In genomic region chr20:23493172-23493772, GRCh38 we compare ENCODE assay signal across 2 cellular contexts.
TF ChIP-seq lines count a peak whose summit lies in the region.

No MANE protein-coding gene starts in this region.

TF ChIP-seq in HepG2, 621 proteins besides CTCF, POLR2A, EP300 and RAD21 (continues in another document):
- TF ChIP-seq TP53 (CRISPR knock-in tag; conservative IDR thresholded peaks at IDR 0.05) (no peak), KDM3A (CRISPR knock-in tag; IDR thresholded peaks at IDR 0.05; ENCODE audit: low read depth) (no peak), MEF2D (CRISPR knock-in tag; IDR thresholded peaks at IDR 0.05) (0 out of 2 replicates have a peak, but pooled peaks have one; percentile 15), MED1 (CRISPR knock-in tag; IDR thresholded peaks at IDR 0.05) (peak; percentile 30; the same call in 1 of the 2 replicates), CEBPG (CRISPR knock-in tag; IDR thresholded peaks at IDR 0.05) (peak; percentile 77), SALL1 (CRISPR knock-in tag; IDR thresholded peaks at IDR 0.05) (no peak), CSRNP1 (CRISPR knock-in tag; IDR thresholded peaks at IDR 0.05) (0 out of 2 replicates have a peak, but pooled peaks have one; percentile 22), ZMYM3 (CRISPR knock-in tag; IDR thresholded peaks at IDR 0.05) (peak; percentile 19; the same call in 1 of the 2 replicates), PITX1 (CRISPR knock-in tag; IDR thresholded peaks at IDR 0.05) (0 out of 2 replicates have a peak, but pooled peaks have one; percentile 11), TBX2 (CRISPR knock-in tag; IDR thresholded peaks at IDR 0.05; ENCODE audit: borderline replicate concordance) (peak; percentile 26; the same call in 1 of the 2 replicates), KAT2B (IDR thresholded peaks at IDR 0.05; ENCODE audit: borderline replicate concordance, low read depth, low read length) (no peak), RXRA (CRISPR knock-in tag; IDR thresholded peaks at IDR 0.05) (peak; percentile 55; the same call in 1 of the 2 replicates), RXRB (CRISPR knock-in tag; IDR thresholded peaks at IDR 0.05; ENCODE audit: borderline replicate concordance) (peak; percentile 79), SRY (CRISPR knock-in tag; IDR thresholded peaks at IDR 0.05) (no peak), HOMEZ (CRISPR knock-in tag; IDR thresholded peaks at IDR 0.05; ENCODE audit: low read depth) (no peak), PHF21A (CRISPR knock-in tag; IDR thresholded peaks at IDR 0.05) (0 out of 2 replicates have a peak, but pooled peaks have one; percentile 25), DPF2 (CRISPR knock-in tag; IDR thresholded peaks at IDR 0.05; ENCODE audit: borderline replicate concordance, low read depth) (no peak)
- TF ChIP-seq, protein P1, sequence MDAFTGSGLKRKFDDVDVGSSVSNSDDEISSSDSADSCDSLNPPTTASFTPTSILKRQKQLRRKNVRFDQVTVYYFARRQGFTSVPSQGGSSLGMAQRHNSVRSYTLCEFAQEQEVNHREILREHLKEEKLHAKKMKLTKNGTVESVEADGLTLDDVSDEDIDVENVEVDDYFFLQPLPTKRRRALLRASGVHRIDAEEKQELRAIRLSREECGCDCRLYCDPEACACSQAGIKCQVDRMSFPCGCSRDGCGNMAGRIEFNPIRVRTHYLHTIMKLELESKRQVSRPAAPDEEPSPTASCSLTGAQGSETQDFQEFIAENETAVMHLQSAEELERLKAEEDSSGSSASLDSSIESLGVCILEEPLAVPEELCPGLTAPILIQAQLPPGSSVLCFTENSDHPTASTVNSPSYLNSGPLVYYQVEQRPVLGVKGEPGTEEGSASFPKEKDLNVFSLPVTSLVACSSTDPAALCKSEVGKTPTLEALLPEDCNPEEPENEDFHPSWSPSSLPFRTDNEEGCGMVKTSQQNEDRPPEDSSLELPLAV (CRISPR knock-in tag; conservative IDR thresholded peaks at IDR 0.05; ENCODE audit: low read depth): no peak
- TF ChIP-seq, protein P2, sequence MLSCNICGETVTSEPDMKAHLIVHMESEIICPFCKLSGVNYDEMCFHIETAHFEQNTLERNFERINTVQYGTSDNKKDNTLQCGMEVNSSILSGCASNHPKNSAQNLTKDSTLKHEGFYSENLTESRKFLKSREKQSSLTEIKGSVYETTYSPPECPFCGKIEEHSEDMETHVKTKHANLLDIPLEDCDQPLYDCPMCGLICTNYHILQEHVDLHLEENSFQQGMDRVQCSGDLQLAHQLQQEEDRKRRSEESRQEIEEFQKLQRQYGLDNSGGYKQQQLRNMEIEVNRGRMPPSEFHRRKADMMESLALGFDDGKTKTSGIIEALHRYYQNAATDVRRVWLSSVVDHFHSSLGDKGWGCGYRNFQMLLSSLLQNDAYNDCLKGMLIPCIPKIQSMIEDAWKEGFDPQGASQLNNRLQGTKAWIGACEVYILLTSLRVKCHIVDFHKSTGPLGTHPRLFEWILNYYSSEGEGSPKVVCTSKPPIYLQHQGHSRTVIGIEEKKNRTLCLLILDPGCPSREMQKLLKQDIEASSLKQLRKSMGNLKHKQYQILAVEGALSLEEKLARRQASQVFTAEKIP (CRISPR knock-in tag; IDR thresholded peaks at IDR 0.05; ENCODE audit: borderline replicate concordance): no peak
- TF ChIP-seq, protein P3, sequence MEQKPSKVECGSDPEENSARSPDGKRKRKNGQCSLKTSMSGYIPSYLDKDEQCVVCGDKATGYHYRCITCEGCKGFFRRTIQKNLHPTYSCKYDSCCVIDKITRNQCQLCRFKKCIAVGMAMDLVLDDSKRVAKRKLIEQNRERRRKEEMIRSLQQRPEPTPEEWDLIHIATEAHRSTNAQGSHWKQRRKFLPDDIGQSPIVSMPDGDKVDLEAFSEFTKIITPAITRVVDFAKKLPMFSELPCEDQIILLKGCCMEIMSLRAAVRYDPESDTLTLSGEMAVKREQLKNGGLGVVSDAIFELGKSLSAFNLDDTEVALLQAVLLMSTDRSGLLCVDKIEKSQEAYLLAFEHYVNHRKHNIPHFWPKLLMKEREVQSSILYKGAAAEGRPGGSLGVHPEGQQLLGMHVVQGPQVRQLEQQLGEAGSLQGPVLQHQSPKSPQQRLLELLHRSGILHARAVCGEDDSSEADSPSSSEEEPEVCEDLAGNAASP (CRISPR knock-in tag; IDR thresholded peaks at IDR 0.05; ENCODE audit: borderline replicate concordance): peak; percentile 53; the same call in 1 of the 2 replicates

TF ChIP-seq in K562, 482 proteins besides CTCF, POLR2A, EP300 and RAD21:
- TF ChIP-seq ARID1B (IDR thresholded peaks at IDR 0.05): peak; percentile 38; the same call in 1 of the 2 replicates
- TF ChIP-seq TAL1 (IDR thresholded peaks at IDR 0.05): peak; percentile 32; the same call in 1 of the 2 replicates
- TF ChIP-seq FOSL1 (tag; conservative IDR thresholded peaks at IDR 0.05): 0 out of 2 replicates have a peak, but pooled peaks have one; percentile 24
- TF ChIP-seq, protein P4, sequence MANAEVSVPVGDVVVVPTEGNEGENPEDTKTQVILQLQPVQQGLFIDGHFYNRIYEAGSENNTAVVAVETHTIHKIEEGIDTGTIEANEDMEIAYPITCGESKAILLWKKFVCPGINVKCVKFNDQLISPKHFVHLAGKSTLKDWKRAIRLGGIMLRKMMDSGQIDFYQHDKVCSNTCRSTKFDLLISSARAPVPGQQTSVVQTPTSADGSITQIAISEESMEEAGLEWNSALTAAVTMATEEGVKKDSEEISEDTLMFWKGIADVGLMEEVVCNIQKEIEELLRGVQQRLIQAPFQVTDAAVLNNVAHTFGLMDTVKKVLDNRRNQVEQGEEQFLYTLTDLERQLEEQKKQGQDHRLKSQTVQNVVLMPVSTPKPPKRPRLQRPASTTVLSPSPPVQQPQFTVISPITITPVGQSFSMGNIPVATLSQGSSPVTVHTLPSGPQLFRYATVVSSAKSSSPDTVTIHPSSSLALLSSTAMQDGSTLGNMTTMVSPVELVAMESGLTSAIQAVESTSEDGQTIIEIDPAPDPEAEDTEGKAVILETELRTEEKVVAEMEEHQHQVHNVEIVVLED (CRISPR knock-in tag; IDR thresholded peaks at IDR 0.05): no peak
- TF ChIP-seq CBFA2T3 (IDR thresholded peaks at IDR 0.05): peak; percentile 30
- 0 out of 4 replicates have a peak, but pooled peaks of 1 of the 2 experiments have one; percentile 7 for TF ChIP-seq KDM1A (IDR thresholded peaks at IDR 0.05)
- no peak for TF ChIP-seq ZNF707 (CRISPR knock-in tag; conservative IDR thresholded peaks at IDR 0.05)
- no peak for TF ChIP-seq NR4A1 (CRISPR knock-in tag; IDR thresholded peaks at IDR 0.05)
- TF ChIP-seq NR4A1 (tag; IDR thresholded peaks at IDR 0.05): 0 out of 2 replicates have a peak, but pooled peaks have one; percentile 51
- TF ChIP-seq ZZZ3 (IDR thresholded peaks at IDR 0.05): no peak
- TF ChIP-seq JUND (IDR thresholded peaks at IDR 0.05; ENCODE audit: borderline replicate concordance, low read depth, low read length): 0 out of 2 replicates have a peak, but pooled peaks have one; percentile 11
- TF ChIP-seq JUND (tag; IDR thresholded peaks at IDR 0.05; ENCODE audit: borderline replicate concordance, low read depth, low read length): no peak
- peak; percentile 77 for TF ChIP-seq ZNF24 (IDR thresholded peaks at IDR 0.05)
